In genomic region chr5:160940725-160941124, GRCh38 we compare ENCODE assay signal across 17 cellular contexts.
DNase-seq lines count a peak whose midpoint lies in the region; ATAC-seq and TF ChIP-seq lines count a peak whose summit lies in the region.
"Had no signal": no experiment of that assay in that cellular context is flagged by ENCODE, and none has a peak within 500 bp of the region (broad histone marks: within the 10 kb centered on the region; RNA-seq: fewer than 3 reads in every experiment).

No MANE protein-coding gene starts in this region.

- 54% methylated on average over 5 of the region's 5 CpGs for WGBS in right cardiac atrium

- intact Hi-C loops in right cardiac atrium (cut with DNase I) = no loop called here

- H3K4me3 Mint-ChIP-seq in nephron progenitor cell = no peak overlapping the region
- H3K4me3 Mint-ChIP-seq: B cell; CD4-positive, alpha-beta T cell; CD8-positive, alpha-beta T cell had no signal

- H3K36me3 ChIP-seq in right atrium auricular region = no peaks in the 10 kb centered on the region
- H3K36me3 ChIP-seq: BLaER1 treated with 17β-estradiol and CSF1 and Interleukin-3, amounts not matched to agents 10 nM and 100 nM had no signal

- no peaks in the 10 kb centered on the region for H3K27me3 Mint-ChIP-seq in nephron progenitor cell (ENCODE audit: low read depth, poor library complexity)
- H3K27me3 Mint-ChIP-seq: CD4-positive, alpha-beta T cell had no signal

- ATAC-seq in right cardiac atrium (peak; percentile 67 to 74), HG03439 (IDR thresholded peaks at IDR 0.05; ENCODE audit: unreplicated experiment) (no peak)
- ATAC-seq: A549; CD8-positive, alpha-beta T cell had no signal

- H3K27ac Mint-ChIP-seq in nephron progenitor cell = peak overlapping the region; percentile 40
- H3K27ac Mint-ChIP-seq: B cell; CD4-positive, alpha-beta T cell; CD8-positive, alpha-beta T cell had no signal

- TF ChIP-seq CTCF in right atrium auricular region (IDR thresholded peaks at IDR 0.05) (no peak), nephron progenitor cell (IDR thresholded peaks at IDR 0.05) (no peak)

- no peak overlapping the region for H3K4me3 ChIP-seq in right cardiac atrium (ENCODE audit: low read length)
- no peak overlapping the region for H3K4me3 ChIP-seq in right atrium auricular region
- H3K4me3 ChIP-seq: A549; BLaER1 treated with 17β-estradiol and CSF1 and Interleukin-3, amounts not matched to agents 10 nM and 100 nM had no signal

- no peaks in the 10 kb centered on the region for H3K4me1 ChIP-seq in right cardiac atrium (ENCODE audit: control insufficient read depth, insufficient read depth, low read length)
- no peaks in the 10 kb centered on the region for H3K4me1 ChIP-seq in right atrium auricular region
- H3K4me1 ChIP-seq: A549; BLaER1 treated with 17β-estradiol and CSF1 and Interleukin-3, amounts not matched to agents 10 nM and 100 nM; Caco-2 had no signal

- H3K36me3 Mint-ChIP-seq in nephron progenitor cell (ENCODE audit: low read depth) = no peaks in the 10 kb centered on the region
- H3K36me3 Mint-ChIP-seq: CD8-positive, alpha-beta T cell had no signal

- H3K9me3 Mint-ChIP-seq in nephron progenitor cell = peaks cover 19% of the 10 kb centered on the region

- H3K4me1 Mint-ChIP-seq in nephron progenitor cell = no peaks in the 10 kb centered on the region
- H3K4me1 Mint-ChIP-seq: B cell had no signal

- no peak for DNase-seq in right cardiac atrium
- no peak for DNase-seq in right atrium auricular region (ENCODE audit: low spot score)
- no peak for DNase-seq in nephron progenitor cell
- no peak for DNase-seq in NCI-H748 treated with DMSO at 0.1 percent for 48 hours (lab: John Stamatoyannopoulos, UW)
- DNase-seq: AML-193; Caco-2; Calu3; CD4-positive, alpha-beta T cell; CD8-positive, alpha-beta T cell; DMS79 treated with DMSO at 0.1 percent for 48 hours; GF-D8 had no signal

- H3K27ac ChIP-seq in right cardiac atrium (ENCODE audit: low read length) = no peak overlapping the region
- no peak overlapping the region for H3K27ac ChIP-seq in right atrium auricular region
- H3K27ac ChIP-seq: 22Rv1; A549; BLaER1 treated with 17β-estradiol and CSF1 and Interleukin-3, amounts not matched to agents 10 nM and 100 nM; C4-2B had no signal

- no peaks in the 10 kb centered on the region for H3K27me3 ChIP-seq in right cardiac atrium (ENCODE audit: control insufficient read depth, insufficient read depth)
- H3K27me3 ChIP-seq in right atrium auricular region = no peaks in the 10 kb centered on the region
- H3K27me3 ChIP-seq: BLaER1 treated with 17β-estradiol and CSF1 and Interleukin-3, amounts not matched to agents 10 nM and 100 nM had no signal

- H3K9me3 ChIP-seq in right cardiac atrium (ENCODE audit: control insufficient read depth, low read length) (no peaks in the 10 kb centered on the region), right atrium auricular region (no peaks in the 10 kb centered on the region)
- H3K9me3 ChIP-seq: A549 had no signal
